Comparison of ENCODE assay signal across 15 cellular contexts in genomic region chr10:95567903-95568630, GRCh38. TPM values are rescaled to one million over a fixed set of nuclear protein-coding genes. Genes with fewer than 3 reads are reported as not detected.
DNase-seq lines count a peak whose midpoint lies in the region; ATAC-seq and TF ChIP-seq lines count a peak whose summit lies in the region.
"Had no signal": no experiment of that assay in that cellular context is flagged by ENCODE, and none has a peak within 500 bp of the region (broad histone marks: within the 10 kb centered on the region; RNA-seq: fewer than 3 reads in every experiment).

No MANE protein-coding gene starts in this region.

- H3K4me3 ChIP-seq in mammary epithelial cell (replicated peaks in 1 of 3; ENCODE audit: insufficient read depth in 1 of 3, low read depth in 2 of 3, low read length in 3 of 3) (no peak overlapping the region), mucosa of descending colon (no peak overlapping the region)
- H3K4me3 ChIP-seq: hepatocyte had no signal

- intact Hi-C loops in mammary epithelial cell (cut with micrococcal nuclease), result no loop called here
- intact Hi-C loops in mucosa of descending colon (cut with DNase I, micrococcal nuclease), result no loop called here

- H3K36me3 ChIP-seq in mammary epithelial cell (ENCODE audit: insufficient read depth, low read length), result no peaks in the 10 kb centered on the region
- H3K36me3 ChIP-seq in mucosa of descending colon (ENCODE audit: low read depth), result no peaks in the 10 kb centered on the region

- no peak overlapping the region for H3K9ac ChIP-seq in mammary epithelial cell (ENCODE audit: insufficient read depth, low read length)

- 83% methylated on average over 5 of the region's 5 CpGs for WGBS in mammary epithelial cell (ENCODE audit: low coverage, missing lambda C conversion rate)

- no peaks in the 10 kb centered on the region for H3K4me1 ChIP-seq in mammary epithelial cell (ENCODE audit: insufficient read depth, low read length)
- peaks cover 4% of the 10 kb centered on the region for H3K4me1 ChIP-seq in mucosa of descending colon (ENCODE audit: low read depth)

- ATAC-seq in mucosa of descending colon, result peak; percentile 66
- ATAC-seq: activated CD8-positive, alpha-beta T cell treated with anti-CD3 and anti-CD28 coated beads, Interleukin-2, amount 10 ng/mL, durations not matched to agents 7 days and 5 days; CD8-positive, alpha-beta T cell; WTC11 had no signal

- CTCF ChIA-PET in mammary epithelial cell (lab: Charles Lee; ENCODE audit: low non-redundant PET), result no interaction called here

- H2AFZ ChIP-seq in mammary epithelial cell (ENCODE audit: low read depth, low read length), result no peak overlapping the region
- H2AFZ ChIP-seq: hepatocyte had no signal

- DNase-seq in Caki2 (ENCODE audit: low read depth), result peak; percentile 24
- peak; percentile 36 for DNase-seq in M059J (ENCODE audit: low read depth)
- peak; percentile 20 for DNase-seq in mammary epithelial cell
- DNase-seq in mucosa of descending colon, result no peak
- DNase-seq in type B pancreatic cell (ENCODE audit: extremely low spot score, unreplicated experiment), result no peak
- no peak for DNase-seq in activated CD8-positive, alpha-beta memory T cell treated with anti-CD3 and anti-CD28 coated beads for 24 hours
- no peak for DNase-seq in NCI-H2227 (lab: John Stamatoyannopoulos, UW; ENCODE audit: unreplicated experiment)
- DNase-seq in NCI-H146 treated with DMSO at 0.1 percent for 48 hours (lab: John Stamatoyannopoulos, UW; ENCODE audit: unreplicated experiment), result no peak
- DNase-seq: activated CD8-positive, alpha-beta T cell treated with anti-CD3 and anti-CD28 coated beads, Interleukin-2, amount 10 ng/mL, durations not matched to agents 7 days and 5 days; CD8-positive, alpha-beta T cell; stimulated activated CD4-positive, alpha-beta T cell treated with anti-CD3 and anti-CD28 coated beads, Interleukin-2, amount 100 ng/mL, for 48 hours had no signal

- TF ChIP-seq CTCF in mammary epithelial cell (conservative IDR thresholded peaks at IDR 0.05 in 1 of 2, IDR thresholded peaks at IDR 0.05 in 1 of 2; ENCODE audit: extremely low read depth in 1 of 2, insufficient read depth in 1 of 2, low read depth in 1 of 2, low read length in 2 of 2) (no peak), mucosa of descending colon (IDR thresholded peaks at IDR 0.05) (no peak), type B pancreatic cell (conservative IDR thresholded peaks at IDR 0.05) (no peak)

- H3K36me3 Mint-ChIP-seq in type B pancreatic cell, result no peaks in the 10 kb centered on the region
- H3K36me3 Mint-ChIP-seq: CD8-positive, alpha-beta T cell; mesothelial cell of epicardium; WTC11 had no signal

- H3K27me3 ChIP-seq in mammary epithelial cell (ENCODE audit: insufficient read depth, low read length), result no peaks in the 10 kb centered on the region
- H3K27me3 ChIP-seq: hepatocyte had no signal

- H3K9me3 Mint-ChIP-seq in type B pancreatic cell, result peaks cover 4% of the 10 kb centered on the region
- H3K9me3 Mint-ChIP-seq: activated T-helper 1 cell treated with anti-CD3 and anti-CD28 coated beads, Interleukin-12 subunit alpha, Interleukin-12 subunit beta, Interleukin-2, Interleukin-4 antibody, amounts not matched to agents 30 ng/mL and 10 ng/mL and 1 ng/mL, durations not matched to agents 14 hours and 24 hours and 36 hours; CD8-positive, alpha-beta T cell; WTC11 had no signal

- H3K9me3 ChIP-seq in mammary epithelial cell (replicated peaks; ENCODE audit: insufficient read depth, low read length) (no peaks in the 10 kb centered on the region), mucosa of descending colon (no peaks in the 10 kb centered on the region)

- no peaks in the 10 kb centered on the region for H3K27me3 Mint-ChIP-seq in type B pancreatic cell

- H3K27ac ChIP-seq in mammary epithelial cell (ENCODE audit: insufficient read depth, low read depth, low read length), result no peak overlapping the region
- H3K27ac ChIP-seq: hepatocyte had no signal

- BruUV-seq in mammary epithelial cell (replicated peaks; lab: Mats Ljungman, UMichigan), result no TSS peak

- in situ Hi-C loops in Caki2 (cut with HindIII; ENCODE audit: low pct_unique_long_range_greater_than_20kb, low sequenced_read_pairs), result no loop called here
- in situ Hi-C loops in mammary epithelial cell (cut with MboI; ENCODE audit: low sequenced_read_pairs in 2 of 2), result no loop called here

- peaks cover 23% of the 10 kb centered on the region for H3K4me1 Mint-ChIP-seq in type B pancreatic cell (ENCODE audit: unreplicated experiment)

- no peak overlapping the region for H3K4me3 Mint-ChIP-seq in type B pancreatic cell
- H3K4me3 Mint-ChIP-seq: activated CD8-positive, alpha-beta T cell treated with anti-CD3 and anti-CD28 coated beads, Interleukin-2, amount 10 ng/mL, durations not matched to agents 7 days and 5 days; activated T-helper 1 cell treated with anti-CD3 and anti-CD28 coated beads, Interleukin-12 subunit alpha, Interleukin-12 subunit beta, Interleukin-2, Interleukin-4 antibody, amounts not matched to agents 30 ng/mL and 10 ng/mL and 1 ng/mL, durations not matched to agents 14 hours and 24 hours and 36 hours; CD8-positive, alpha-beta T cell; mesothelial cell of epicardium; WTC11 had no signal

- H3K79me2 ChIP-seq in mammary epithelial cell (ENCODE audit: insufficient read depth, low read length), result no peaks in the 10 kb centered on the region
- H3K79me2 ChIP-seq: hepatocyte had no signal

- dilution Hi-C loops in mammary epithelial cell (cut with HindIII; ENCODE audit: low sequenced_read_pairs), result no loop called here

- H3K4me2 ChIP-seq in mammary epithelial cell (ENCODE audit: insufficient read depth, low read depth, low read length), result no peak overlapping the region
- H3K4me2 ChIP-seq: hepatocyte had no signal

- no peak overlapping the region for H3K27ac Mint-ChIP-seq in type B pancreatic cell
- H3K27ac Mint-ChIP-seq: activated CD8-positive, alpha-beta T cell treated with anti-CD3 and anti-CD28 coated beads, Interleukin-2, amount 10 ng/mL, durations not matched to agents 7 days and 5 days; activated T-helper 1 cell treated with anti-CD3 and anti-CD28 coated beads, Interleukin-12 subunit alpha, Interleukin-12 subunit beta, Interleukin-2, Interleukin-4 antibody, amounts not matched to agents 30 ng/mL and 10 ng/mL and 1 ng/mL, durations not matched to agents 14 hours and 24 hours and 36 hours; CD8-positive, alpha-beta T cell; mesothelial cell of epicardium; WTC11 had no signal

- H4K20me1 ChIP-seq in mammary epithelial cell (ENCODE audit: insufficient read depth, low read length), result no peaks in the 10 kb centered on the region

RNA-seq across cellular contexts. Expression of gene SORBS1, which starts 6.9 kb away (rescaled TPM):
- total RNA-seq in Caki2 (2014; rRNA removed; shearing (Covaris generic); ENCODE audit: low replicate concordance), result 2.7 and 3.4 TPM in 2 replicates
- total RNA-seq in M059J (2014; rRNA removed; shearing (Covaris generic)), result 0.57 and 2.4 TPM in 2 replicates
- 1 to 10 TPM; 1.6 to 9.8 TPM for total RNA-seq in mammary epithelial cell
- polyA plus RNA-seq in mammary epithelial cell, result 0.70 TPM
- not detected for polyA minus RNA-seq in mammary epithelial cell
- total RNA-seq in mucosa of descending colon, result 100 to 1,000 TPM in 1 of 3 donors, 10 to 100 TPM in 2; 48.9 to 699 (median 99.3) TPM
- 28.2 and 31.4 TPM in 2 replicates for total RNA-seq in type B pancreatic cell (ENCODE audit: low replicate concordance)

Comparison
In these comparisons a context has a peak if more than half of its experiments do, and no peak if none do; other contexts are left out.
1. DNase-seq: peak in Caki2 (single experiment), M059J (single experiment) and mammary epithelial cell (single experiment); none in mucosa of descending colon (0 of 3), type B pancreatic cell (single experiment), activated CD8-positive, alpha-beta memory T cell treated with anti-CD3 and anti-CD28 coated beads for 24 hours (single experiment), NCI-H2227 (single experiment) and NCI-H146 treated with DMSO at 0.1 percent for 48 hours (single experiment).